20 cellular contexts compared by ENCODE assay signal in genomic region chr12:109703684-109704083, GRCh38. TPM values are rescaled to one million over a fixed set of nuclear protein-coding genes. Genes with fewer than 3 reads are reported as not detected.
DNase-seq lines count a peak whose midpoint lies in the region; ATAC-seq, FAIRE-seq and TF ChIP-seq lines count a peak whose summit lies in the region.
"Had no signal": no experiment of that assay in that cellular context is flagged by ENCODE, and none has a peak within 500 bp of the region (broad histone marks: within the 10 kb centered on the region; RNA-seq: fewer than 3 reads in every experiment).

No MANE protein-coding gene starts in this region.

- H3K9me3 ChIP-seq in HepG2 (ENCODE audit: low read length) (no peaks in the 10 kb centered on the region), right lobe of liver (no peaks in the 10 kb centered on the region), H1 (ENCODE audit: insufficient read depth in 2 of 2, low read depth in 1 of 2, low read length in 1 of 2) (no peaks in the 10 kb centered on the region), osteoblast (ENCODE audit: low read depth, low read length) (no peaks in the 10 kb centered on the region), upper lobe of right lung (no peaks in the 10 kb centered on the region)
- H3K9me3 ChIP-seq: A549 had no signal

- H3K56ac ChIP-seq in H1 (replicated peaks; ENCODE audit: insufficient read length, low read depth, low read length): no peak overlapping the region

- H3K4me3 ChIP-seq in HepG2 (replicated peaks in 1 of 3; ENCODE audit: insufficient read depth in 1 of 3, low read depth in 2 of 3, low read length in 3 of 3) (no peak overlapping the region), right lobe of liver (no peak overlapping the region), H1 (ENCODE audit: extremely low read depth in 1 of 4, insufficient read depth in 2 of 4, low read depth in 3 of 4, low read length in 4 of 4) (no peak overlapping the region), osteoblast (ENCODE audit: insufficient read depth, low read length) (no peak overlapping the region), upper lobe of right lung (no peak overlapping the region)
- H3K4me3 ChIP-seq: A549 had no signal

- FAIRE-seq in HepG2 (lab: Jason Lieb, UNC) (no peak), H1 (lab: Jason Lieb, UNC) (no peak)
- FAIRE-seq: A549, GM12891 had no signal

- TF ChIP-seq POLR2A in HepG2 (IDR thresholded peaks at IDR 0.05; ENCODE audit: insufficient read depth in 1 of 2, low read depth in 2 of 2, low read length in 2 of 2) (no peak), right lobe of liver (IDR thresholded peaks at IDR 0.05) (no peak), H1 (IDR thresholded peaks at IDR 0.05; ENCODE audit: control extremely low read depth in 1 of 2, low read depth in 2 of 2, low read length in 2 of 2) (no peak)

- no peak overlapping the region for H2BK120ac ChIP-seq in H1 (replicated peaks; ENCODE audit: low read depth, low read length)

- H2AK5ac ChIP-seq in H1 (ENCODE audit: low read depth, low read length): no peak overlapping the region

- TF ChIP-seq RAD21 in HepG2 (CRISPR knock-in tag; IDR thresholded peaks at IDR 0.05): no peak
- TF ChIP-seq RAD21 in H1 (IDR thresholded peaks at IDR 0.05 in 1 of 2, conservative IDR thresholded peaks at IDR 0.05 in 1 of 2; ENCODE audit: low read depth in 2 of 2, low read length in 2 of 2): no peak

- no peak overlapping the region for H4K8ac ChIP-seq in H1 (ENCODE audit: extremely low read depth, insufficient read depth, low read length)

- 54% methylated on average over 3 of the region's 7 CpGs for WGBS in HepG2 (ENCODE audit: low lambda C conversion rate)
- WGBS in right lobe of liver (ENCODE audit: insufficient coverage, low coverage, low lambda C conversion rate, missing lambda C conversion rate): 53% methylated on average over 3 of the region's 7 CpGs
- WGBS in H1 (ENCODE audit: extremely low coverage in 1 of 2, insufficient coverage in 1 of 2, insufficient read length in 1 of 2, insufficient replicate concordance in 2 of 2, low coverage in 1 of 2, low lambda C conversion rate in 2 of 2, missing lambda C conversion rate in 1 of 2), 2 experiments: 90% methylated on average over 7 of the region's 7 CpGs; no CpG with 5 or more reads in 1 of the 2 experiments

- no peaks in the 10 kb centered on the region for H4K20me1 ChIP-seq in HepG2 (ENCODE audit: insufficient read depth, low read length)
- H4K20me1 ChIP-seq in H1 (replicated peaks in 1 of 2; ENCODE audit: control insufficient read depth in 1 of 2, insufficient read depth in 2 of 2, low read length in 2 of 2): no peaks in the 10 kb centered on the region
- H4K20me1 ChIP-seq in osteoblast (ENCODE audit: insufficient read depth, low read length): no peaks in the 10 kb centered on the region

- H3K79me2 ChIP-seq in HepG2 (ENCODE audit: insufficient read depth, low read length): no peaks in the 10 kb centered on the region
- no peaks in the 10 kb centered on the region for H3K79me2 ChIP-seq in H1 (ENCODE audit: control insufficient read depth in 1 of 2, insufficient read depth in 2 of 2, low read length in 2 of 2)
- H3K79me2 ChIP-seq in osteoblast (ENCODE audit: insufficient read depth, low read length): no peaks in the 10 kb centered on the region

- TF ChIP-seq CTCF in HepG2 (CRISPR knock-in tag; IDR thresholded peaks at IDR 0.05) (no peak), right lobe of liver (IDR thresholded peaks at IDR 0.05) (no peak), H1 (IDR thresholded peaks at IDR 0.05; ENCODE audit: control extremely low read depth in 1 of 3, insufficient read depth in 1 of 3, low read depth in 1 of 3, low read length in 3 of 3) (no peak), osteoblast (IDR thresholded peaks at IDR 0.05; ENCODE audit: extremely low read depth, low read depth, low read length) (no peak), upper lobe of right lung (IDR thresholded peaks at IDR 0.05) (no peak)

- H3K4ac ChIP-seq in H1 (replicated peaks; ENCODE audit: insufficient read length, low read depth, low read length): peak overlapping the region; percentile 32

- ATAC-seq in HepG2: no peak
- no peak for ATAC-seq in right lobe of liver
- peak; percentile 6 for ATAC-seq in upper lobe of right lung
- ATAC-seq: A549, HCT116 had no signal

- H3K79me1 ChIP-seq in H1 (ENCODE audit: low read depth, low read length): no peaks in the 10 kb centered on the region; the same call in 1 of the 2 replicates

- H3K27me3 ChIP-seq in HepG2 (ENCODE audit: control insufficient read depth in 1 of 2, insufficient read depth in 2 of 2, low read length in 2 of 2): peaks cover 0 to 1% of the 10 kb centered on the region in 2 experiments; a peak in 2 of 5 replicates
- no peaks in the 10 kb centered on the region for H3K27me3 ChIP-seq in right lobe of liver
- H3K27me3 ChIP-seq in H1 (replicated peaks in 1 of 4; ENCODE audit: control insufficient read depth in 3 of 4, extremely low read depth in 1 of 4, insufficient read depth in 3 of 4, low read length in 3 of 4): no peaks in the 10 kb centered on the region
- peaks cover 7% of the 10 kb centered on the region for H3K27me3 ChIP-seq in osteoblast (ENCODE audit: insufficient read depth, low read length)
- H3K27me3 ChIP-seq in upper lobe of right lung: peaks cover 27% of the 10 kb centered on the region

- in situ Hi-C loops in HepG2 (cut with HindIII; ENCODE audit: extremely low pct_ligation_motif_present, low pct_unique_long_range_greater_than_20kb): no loop called here

- no peak overlapping the region for H3K18ac ChIP-seq in H1 (ENCODE audit: extremely low read depth, low read length)

- CTCF ChIA-PET in HepG2 (lab: Yijun Ruan, JAX; ENCODE audit: low intra/inter-chr PET ratio, low total read pairs): no interaction called here
- CTCF ChIA-PET in H1 (lab: Charles Lee; ENCODE audit: partially characterized antibody): interaction anchor here (1.2 to 1.8 kb wide), 3 partner anchors 11 to 105 kb away, joined by 4 to 7 read pairs (median 4); no protein-coding TSS in a partner anchor

- no peak overlapping the region for H3K9ac ChIP-seq in HepG2 (ENCODE audit: insufficient read depth, low read depth, low read length)
- H3K9ac ChIP-seq in H1 (replicated peaks in 1 of 4; ENCODE audit: extremely low read depth in 1 of 4, low read depth in 3 of 4, low read length in 3 of 4): no peak overlapping the region

- H3K4me2 ChIP-seq in HepG2 (ENCODE audit: low read depth, low read length): no peak overlapping the region
- H3K4me2 ChIP-seq in H1 (ENCODE audit: insufficient read depth in 1 of 2, low read depth in 2 of 2, low read length in 2 of 2): no peak overlapping the region
- H3K4me2 ChIP-seq in osteoblast (ENCODE audit: insufficient read depth, low read length): no peak overlapping the region
- H3K4me2 ChIP-seq: A549 had no signal

- no peak overlapping the region for H4K91ac ChIP-seq in H1 (replicated peaks; ENCODE audit: insufficient read length, low read length)

- H2AFZ ChIP-seq in HepG2 (ENCODE audit: low read length) (no peak overlapping the region), H1 (ENCODE audit: low read length) (no peak overlapping the region), osteoblast (ENCODE audit: low read length) (no peak overlapping the region)

- BruUV-seq in HepG2 (replicated peaks; lab: Mats Ljungman, UMichigan): no TSS peak

- DNase-seq in HepG2 (ENCODE audit: low spot score): no peak
- DNase-seq in right lobe of liver: no peak
- DNase-seq in H1 (ENCODE audit: low read depth in 1 of 2, low spot score in 2 of 2): no peak
- DNase-seq in osteoblast (ENCODE audit: insufficient read length, low spot score, missing footprints): peak; percentile 10
- DNase-seq in upper lobe of right lung: no peak
- no peak for DNase-seq in cerebellum (ENCODE audit: low spot score)
- no peak for DNase-seq in NCI-H526 (lab: John Stamatoyannopoulos, UW)
- DNase-seq in NOMO-1 treated with dmso at 0.1 percent for 144 hours (lab: John Stamatoyannopoulos, UW; ENCODE audit: unreplicated experiment): no peak
- DNase-seq: 8988T; C1 segment of cervical spinal cord; Calu3; CD4-positive, alpha-beta memory T cell; COR-L47; DMS53; DMS79 treated with DMSO at 0.1 percent for 48 hours; GF-D8; H9 had no signal

- intact Hi-C loops in HepG2 (cut with micrococcal nuclease; ENCODE audit: unreplicated experiment): no loop called here
- intact Hi-C loops in right lobe of liver (cut with DNase I): no loop called here
- intact Hi-C loops in upper lobe of right lung (cut with DNase I): no loop called here

- POLR2A ChIA-PET in HepG2 (lab: Yijun Ruan, JAX) (interaction anchor here (1.3 kb wide), 1 partner anchor 8 kb away, joined by 3 read pairs; no protein-coding TSS in a partner anchor), H1 (lab: Charles Lee; ENCODE audit: partially characterized antibody) (interaction anchor here (0.6 to 1.0 kb wide), 3 partner anchors 9 to 56 kb away, joined by 3 read pairs; no protein-coding TSS in a partner anchor)

- no peak overlapping the region for H2BK12ac ChIP-seq in H1 (ENCODE audit: low read depth, low read length)

- no peak overlapping the region for H2BK5ac ChIP-seq in H1 (ENCODE audit: low read depth, low read length)

- H3K36me3 ChIP-seq in HepG2 (replicated peaks in 1 of 2; ENCODE audit: control insufficient read depth in 1 of 2, insufficient read depth in 2 of 2, low read length in 2 of 2) (no peaks in the 10 kb centered on the region), right lobe of liver (no peaks in the 10 kb centered on the region), H1 (ENCODE audit: control insufficient read depth in 2 of 4, insufficient read depth in 4 of 4, low read length in 3 of 4) (no peaks in the 10 kb centered on the region), osteoblast (ENCODE audit: insufficient read depth, low read length) (no peaks in the 10 kb centered on the region), upper lobe of right lung (no peaks in the 10 kb centered on the region)

- no peak overlapping the region for H2BK20ac ChIP-seq in H1 (ENCODE audit: low read length)

- no peak for TF ChIP-seq EP300 in HepG2 (IDR thresholded peaks at IDR 0.05; ENCODE audit: low read depth in 2 of 2, low read length in 2 of 2)
- TF ChIP-seq EP300 in HepG2 (CRISPR knock-in tag; IDR thresholded peaks at IDR 0.05; ENCODE audit: borderline replicate concordance): no peak
- no peak for TF ChIP-seq EP300 in H1 (IDR thresholded peaks at IDR 0.05; ENCODE audit: borderline replicate concordance in 1 of 2, low read depth in 2 of 2, low read length in 2 of 2)

- H3K4me1 ChIP-seq in HepG2 (ENCODE audit: insufficient read depth, low read length) (peaks cover 25% of the 10 kb centered on the region), right lobe of liver (peaks cover 0 to 19% (median 9%) of the 10 kb centered on the region in 4 donors), H1 (replicated peaks in 1 of 4; ENCODE audit: control insufficient read depth in 3 of 4, insufficient read depth in 4 of 4, low read length in 3 of 4) (no peaks in the 10 kb centered on the region; a peak in 1 of 7 replicates), osteoblast (ENCODE audit: insufficient read depth, low read length) (no peaks in the 10 kb centered on the region), upper lobe of right lung (no peaks in the 10 kb centered on the region)
- H3K4me1 ChIP-seq: A549 had no signal

- no peak overlapping the region for H3K23ac ChIP-seq in H1 (ENCODE audit: insufficient read length)

- H3K27ac ChIP-seq in HepG2 (ENCODE audit: extremely low read length, insufficient read depth, low read length) (no peak overlapping the region), right lobe of liver (no peak overlapping the region), H1 (ENCODE audit: low read depth, low read length) (no peak overlapping the region), osteoblast (ENCODE audit: low read depth, low read length) (no peak overlapping the region), upper lobe of right lung (no peak overlapping the region)
- H3K27ac ChIP-seq: A549 had no signal

- H2BK15ac ChIP-seq in H1 (ENCODE audit: low read length): no peak overlapping the region

- no peaks in the 10 kb centered on the region for H3K23me2 ChIP-seq in H1 (ENCODE audit: low read depth, low read length)

- no peak overlapping the region for H3K14ac ChIP-seq in H1 (ENCODE audit: insufficient read length)

- no peak overlapping the region for H4K5ac ChIP-seq in H1 (ENCODE audit: insufficient read length, low read depth, low read length)

RNA-seq across cellular contexts. Expression of gene FAM222A, which starts 9.9 kb away (rescaled TPM):
- total RNA-seq in HepG2 (2016; rRNA removed; fragmentation: Illumina TruSeq; extraction: Trizol): 7.2 and 9.6 TPM in 2 replicates
- 1.9 and 2.5 TPM in 2 replicates for total RNA-seq in HepG2 (2016; cell fraction: cytosol; rRNA removed; fragmentation: Illumina TruSeq; extraction: Trizol; ENCODE audit: low read depth)
- total RNA-seq in HepG2 (2016; cell fraction: insoluble cytoplasmic fraction; rRNA removed; fragmentation: Illumina TruSeq; extraction: Trizol): 5.6 and 8.3 TPM in 2 replicates
- total RNA-seq in HepG2 (2016; cell fraction: membrane; rRNA removed; fragmentation: Illumina TruSeq; extraction: Trizol): 7.5 TPM in 2 replicates
- 7.0 and 7.5 TPM in 2 replicates for total RNA-seq in HepG2 (2016; cell fraction: nucleus; rRNA removed; fragmentation: Illumina TruSeq; extraction: Trizol)
- polyA plus RNA-seq in HepG2 (2011; rRNA removed): 2.7 and 3.7 TPM in 2 replicates
- 2.0 and 3.0 TPM in 2 replicates for polyA plus RNA-seq in HepG2 (2011; cell fraction: cytosol; rRNA removed)
- polyA plus RNA-seq in HepG2 (2011; cell fraction: nucleus; rRNA removed): 3.8 and 4.7 TPM in 2 replicates
- 2.5 and 2.9 TPM in 2 replicates for polyA plus RNA-seq in HepG2 (2012)
- 2.5 and 2.6 TPM in 2 replicates for polyA plus RNA-seq in HepG2 (2016; cell fraction: cytosol; fragmentation: Illumina TruSeq; extraction: Trizol; ENCODE audit: low read depth)
- polyA plus RNA-seq in HepG2 (2016; cell fraction: insoluble cytoplasmic fraction; fragmentation: Illumina TruSeq; extraction: Trizol; ENCODE audit: low read depth): 9.4 and 11.8 TPM in 2 replicates
- 8.4 and 9.5 TPM in 2 replicates for polyA plus RNA-seq in HepG2 (2016; cell fraction: membrane; fragmentation: Illumina TruSeq; extraction: Trizol; ENCODE audit: low read depth)
- polyA plus RNA-seq in HepG2 (2016; cell fraction: nucleus; fragmentation: Illumina TruSeq; extraction: Trizol; ENCODE audit: insufficient read depth, low read depth): 9.3 and 9.9 TPM in 2 replicates
- 2.9 and 8.9 TPM in 2 replicates for polyA minus RNA-seq in HepG2 (2011; rRNA and poly(A)+ RNA removed; ENCODE audit: low replicate concordance)
- 3.6 and 4.0 TPM in 2 replicates for polyA minus RNA-seq in HepG2 (2011; cell fraction: cytosol; rRNA and poly(A)+ RNA removed)
- 7.9 and 8.2 TPM in 2 replicates for polyA minus RNA-seq in HepG2 (2011; cell fraction: nucleus; rRNA and poly(A)+ RNA removed)
- total RNA-seq in right lobe of liver: 1 to 10 TPM in 5 of 6 experiments, under 1 TPM in 1; 0.34 to 4.3 (median 1.2) TPM
- 1.1 and 1.5 TPM in 2 replicates for total RNA-seq in H1 (2021; fragmentation: NEBNext Ultra II Directional; extraction: Animal tissue kit (Norgen Biotek cat#: 25700))
- 0.94 and 1.6 TPM in 2 replicates for polyA plus RNA-seq in H1 (2011; rRNA removed)
- polyA plus RNA-seq in H1 (2011; cell fraction: cytosol; rRNA removed): 0.85 TPM
- polyA plus RNA-seq in H1 (2011; cell fraction: nucleus; rRNA removed): 0.93 TPM
- polyA plus RNA-seq in H1 (2012, experiment 1 of 2): 0.81 to 1.1 TPM (median 0.88 TPM) in 4 replicates
- 0.91 TPM for polyA plus RNA-seq in H1 (2012, experiment 2 of 2)
- polyA plus RNA-seq in H1 (2013, experiment 1 of 2): 1.1 TPM
- polyA plus RNA-seq in H1 (2013, experiment 2 of 2): 1.1 TPM
- 0.61 and 0.95 TPM in 2 replicates for polyA minus RNA-seq in H1 (2011; rRNA and poly(A)+ RNA removed)
- 1.9 TPM for polyA minus RNA-seq in H1 (2011; cell fraction: cytosol; rRNA and poly(A)+ RNA removed)
- 2.7 TPM for polyA minus RNA-seq in H1 (2011; cell fraction: nucleus; rRNA and poly(A)+ RNA removed)
- 0.29 and 0.36 TPM in 2 replicates for total RNA-seq in osteoblast
- 6.2 TPM for total RNA-seq in upper lobe of right lung
- total RNA-seq in cerebellum: 8.4 TPM
